ENCODE assay signal across 8 cellular contexts in genomic region chr9:127561491-127562270, GRCh38. TPM values are rescaled to one million over a fixed set of nuclear protein-coding genes. Genes with fewer than 3 reads are reported as not detected.
DNase-seq lines count a peak whose midpoint lies in the region; ATAC-seq and TF ChIP-seq lines count a peak whose summit lies in the region.

No MANE protein-coding gene starts in this region.

- DNase-seq in GM04504 (ENCODE audit: low read depth) (peak; percentile 97), RWPE1 (ENCODE audit: low spot score) (peak; percentile 99), dedifferentiated amniotic fluid mesenchymal stem cell (ENCODE audit: extremely low spot score) (peak; percentile 98), DMS79 (lab: John Stamatoyannopoulos, UW) (no peak), putamen (ENCODE audit: low spot score) (no peak), GM19240 (ENCODE audit: insufficient read length, low spot score) (no peak)

- peak overlapping the region; percentile 99 for H3K27ac ChIP-seq in RWPE1
- peak overlapping the region; percentile 89 for H3K27ac ChIP-seq in mesodermal cell (ENCODE audit: low read depth, low read length, severe bottlenecking)

- no peak for ATAC-seq in HG03159 (IDR thresholded peaks at IDR 0.05; ENCODE audit: unreplicated experiment)

- H3K36me3 ChIP-seq in mesodermal cell (ENCODE audit: control insufficient read depth, insufficient read depth, low read length): peaks cover 66% of the 10 kb centered on the region

- 34 to 57% methylated on average over 6 to 13 of the region's 16 CpGs for WGBS in mesodermal cell (ENCODE audit: insufficient coverage in 2 of 2), 2 experiments

- no peak for TF ChIP-seq CTCF in RWPE1 (conservative IDR thresholded peaks at IDR 0.05; ENCODE audit: low read depth)

- peaks cover 75% of the 10 kb centered on the region for H3K4me1 ChIP-seq in mesodermal cell (ENCODE audit: control insufficient read depth, insufficient read depth, low read length, poor library complexity, severe bottlenecking)

- H3K9me3 ChIP-seq in mesodermal cell (ENCODE audit: control insufficient read depth, low read length): no peaks in the 10 kb centered on the region

- POLR2A ChIA-PET in RWPE1 (lab: Yijun Ruan, JAX; ENCODE audit: low non-redundant PET): interaction anchor here (0.6 to 0.9 kb wide), 2 partner anchors 8 to 12 kb away, joined by 3 read pairs; no protein-coding TSS in a partner anchor

- CTCF ChIA-PET in RWPE1 (lab: Yijun Ruan, JAX): interaction anchor here (0.5 to 1.8 kb wide), 5 partner anchors 28 to 628 kb away, joined by 3 to 4 read pairs (median 3); partner anchors contain the start of gene AK1

- H3K4me3 ChIP-seq in mesodermal cell (ENCODE audit: extremely low read depth, insufficient read depth, low read length, poor library complexity, severe bottlenecking): no peak overlapping the region

RNA-seq across cellular contexts. Expression of gene STXBP1, which starts 50.4 kb away (rescaled TPM):
- 42.9 TPM for polyA plus RNA-seq in mesodermal cell (2013, experiment 1 of 2)
- 38.1 TPM for polyA plus RNA-seq in mesodermal cell (2013, experiment 2 of 2)

Comparison
In these comparisons a context has a peak if more than half of its experiments do, and no peak if none do; other contexts are left out.
1. DNase-seq: peak in GM04504 (single experiment), RWPE1 (single experiment) and dedifferentiated amniotic fluid mesenchymal stem cell (single experiment); none in DMS79 (single experiment), putamen (single experiment) and GM19240 (single experiment).